ENCODE assay signal across 9 cellular contexts in the genomic region with DNA sequence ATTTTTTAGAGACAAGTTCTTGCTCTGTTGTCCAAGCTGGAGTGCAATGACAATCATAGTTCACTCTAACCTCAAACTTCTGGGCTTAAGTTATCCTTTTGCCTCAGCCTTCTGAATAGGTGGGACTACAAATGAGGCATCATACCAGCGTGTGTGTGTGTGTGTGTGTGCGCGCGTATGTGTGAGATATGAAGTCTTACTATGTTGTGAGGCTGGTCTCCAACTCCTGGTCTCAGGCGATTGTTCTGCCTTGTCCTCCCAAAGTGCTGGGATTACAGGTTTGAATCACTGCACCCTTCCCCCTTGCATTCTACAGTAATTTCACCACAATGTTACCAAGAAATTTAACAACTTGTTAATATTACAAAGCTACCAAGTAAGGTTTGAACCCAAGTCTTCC. TPM values are rescaled to one million over a fixed set of nuclear protein-coding genes. Genes with fewer than 3 reads are reported as not detected.
DNase-seq lines count a peak whose midpoint lies in the region; ATAC-seq lines count a peak whose summit lies in the region.
"Had no signal": no experiment of that assay in that cellular context is flagged by ENCODE, and none has a peak within 500 bp of the region (broad histone marks: within the 10 kb centered on the region; RNA-seq: fewer than 3 reads in every experiment).

No MANE protein-coding gene starts in this region.

- H3K36me3 Mint-ChIP-seq in activated T-cell treated with anti-CD3 and anti-CD28 coated beads, Interleukin-2, amount 50 U/mL, for 24 hours (ENCODE audit: low read depth), result peaks cover 52% of the 10 kb centered on the region
- H3K36me3 Mint-ChIP-seq in activated naive CD8-positive, alpha-beta T cell, result peaks cover 24% of the 10 kb centered on the region
- no peaks in the 10 kb centered on the region for H3K36me3 Mint-ChIP-seq in memory B cell

- H3K27me3 ChIP-seq in thymus (ENCODE audit: control insufficient read depth, insufficient read depth), result no peaks in the 10 kb centered on the region

- peaks cover 6% of the 10 kb centered on the region for H3K4me1 ChIP-seq in thymus (ENCODE audit: control insufficient read depth, insufficient read depth, low read length)

- H3K9me3 Mint-ChIP-seq in activated T-cell treated with anti-CD3 and anti-CD28 coated beads, Interleukin-2, amount 50 U/mL, for 24 hours, result peaks cover 3% of the 10 kb centered on the region
- H3K9me3 Mint-ChIP-seq in activated naive CD8-positive, alpha-beta T cell (ENCODE audit: low read depth), result peaks cover 3% of the 10 kb centered on the region
- no peaks in the 10 kb centered on the region for H3K9me3 Mint-ChIP-seq in memory B cell

- H3K4me1 Mint-ChIP-seq in activated T-cell treated with anti-CD3 and anti-CD28 coated beads, Interleukin-2, amount 50 U/mL, for 24 hours (ENCODE audit: low read depth), result peaks cover 64% of the 10 kb centered on the region
- peaks cover 68% of the 10 kb centered on the region for H3K4me1 Mint-ChIP-seq in activated naive CD8-positive, alpha-beta T cell (ENCODE audit: low read depth)
- H3K4me1 Mint-ChIP-seq in memory B cell, result peaks cover 35% of the 10 kb centered on the region

- H3K27ac Mint-ChIP-seq in activated T-cell treated with anti-CD3 and anti-CD28 coated beads, Interleukin-2, amount 50 U/mL, for 24 hours, result peak overlapping the region; percentile 100
- peak overlapping the region; percentile 100 for H3K27ac Mint-ChIP-seq in activated naive CD8-positive, alpha-beta T cell
- peak overlapping the region; percentile 93 for H3K27ac Mint-ChIP-seq in memory B cell

- no peaks in the 10 kb centered on the region for H3K9me3 ChIP-seq in thymus (ENCODE audit: control insufficient read depth)

- 53% methylated on average over 5 of the region's 5 CpGs for WGBS in thymus

- intact Hi-C loops in posterior cingulate gyrus (cut with DNase I), result no loop called here

- peaks cover 2% of the 10 kb centered on the region for H3K36me3 ChIP-seq in thymus (ENCODE audit: control insufficient read depth, insufficient read depth)

- H3K27ac ChIP-seq in thymus (ENCODE audit: low read depth), result peak overlapping the region; percentile 46

- H3K4me3 ChIP-seq in thymus (ENCODE audit: low read length), result peak overlapping the region; percentile 2

- no peak for DNase-seq in activated T-cell treated with anti-CD3 and anti-CD28 coated beads, Interleukin-2, amount 50 U/mL, for 24 hours
- DNase-seq in activated T-cell treated with anti-CD3 and anti-CD28 coated beads, Interleukin-2, amount 50 U/mL, for 48 hours, result no peak
- no peak for DNase-seq in memory B cell (ENCODE audit: low spot score in 2 of 2)
- DNase-seq in posterior cingulate gyrus, result no peak
- no peak for DNase-seq in nucleus accumbens (lab: John Stamatoyannopoulos, UW)
- DNase-seq in NCI-H146 (lab: John Stamatoyannopoulos, UW), result no peak

- peak overlapping the region; percentile 96 for H3K4me3 Mint-ChIP-seq in activated T-cell treated with anti-CD3 and anti-CD28 coated beads, Interleukin-2, amount 50 U/mL, for 24 hours
- peak overlapping the region; percentile 100 for H3K4me3 Mint-ChIP-seq in activated naive CD8-positive, alpha-beta T cell
- peak overlapping the region; percentile 83 for H3K4me3 Mint-ChIP-seq in memory B cell

- no peaks in the 10 kb centered on the region for H3K27me3 Mint-ChIP-seq in activated T-cell treated with anti-CD3 and anti-CD28 coated beads, Interleukin-2, amount 50 U/mL, for 24 hours
- no peaks in the 10 kb centered on the region for H3K27me3 Mint-ChIP-seq in activated naive CD8-positive, alpha-beta T cell
- H3K27me3 Mint-ChIP-seq in memory B cell, result no peaks in the 10 kb centered on the region

- no peak for ATAC-seq in memory B cell (ENCODE audit: low read depth)

RNA-seq across cellular contexts. Expression of a gene that starts 0.7 kb away (rescaled TPM):
- polyA plus RNA-seq in thymus, result 88.7 TPM

RNA-seq across cellular contexts. Expression of a gene that starts 49.2 kb away (rescaled TPM):
- polyA plus RNA-seq in thymus, result 0.16 TPM
- polyA plus RNA-seq: AG04450 had no signal
